ENCODE assay signal across 9 cellular contexts in the genomic region with DNA sequence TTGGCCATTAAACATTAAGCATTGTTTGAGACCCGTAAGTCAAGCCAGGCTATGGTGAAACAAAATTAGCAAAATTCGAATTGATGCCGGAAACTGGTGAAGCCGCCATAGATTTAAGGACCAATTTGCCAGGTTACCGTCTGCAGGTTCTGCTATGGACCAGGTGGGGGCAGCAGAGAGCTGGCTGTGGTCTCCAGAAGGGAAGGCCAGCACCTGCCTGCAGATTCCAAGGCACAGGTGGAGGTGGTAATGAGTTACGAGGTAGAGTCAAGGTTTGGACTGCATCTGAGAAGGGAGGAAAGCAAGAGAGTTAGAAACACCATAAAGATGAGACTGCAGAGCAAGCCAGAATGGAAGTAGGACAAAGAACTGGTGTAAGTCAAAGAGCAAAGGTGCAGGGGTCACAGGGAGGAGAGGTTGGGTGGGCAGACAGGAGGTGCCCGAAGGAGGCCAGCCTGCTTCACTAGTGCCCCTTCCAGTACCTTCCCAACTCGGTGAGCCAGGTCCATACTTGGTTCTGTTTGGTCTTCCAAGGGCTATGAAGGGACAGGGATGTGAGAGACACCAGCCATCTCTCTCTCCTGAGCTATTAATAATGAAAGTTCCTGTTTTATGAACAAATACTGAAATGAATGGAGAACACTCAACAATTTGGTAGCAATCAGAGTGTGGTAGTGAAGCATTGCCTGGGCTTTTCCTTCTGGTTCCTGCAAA.
DNase-seq lines count a peak whose midpoint lies in the region; ATAC-seq and FAIRE-seq lines count a peak whose summit lies in the region.
"Had no signal": no experiment of that assay in that cellular context is flagged by ENCODE, and none has a peak within 500 bp of the region (broad histone marks: within the 10 kb centered on the region; RNA-seq: fewer than 3 reads in every experiment).

No MANE protein-coding gene starts in this region.

- no peaks in the 10 kb centered on the region for H3K36me3 ChIP-seq in small intestine (ENCODE audit: control insufficient read depth in 2 of 2, insufficient read depth in 2 of 2, low read length in 2 of 2)

- DNase-seq in COLO668 (lab: John Stamatoyannopoulos, UW; ENCODE audit: unreplicated experiment) (peak; percentile 58), GM19239 (ENCODE audit: insufficient read length, low spot score) (peak; percentile 70), NOMO-1 treated with dmso at 0.1 percent for 144 hours (lab: John Stamatoyannopoulos, UW; ENCODE audit: unreplicated experiment) (peak; percentile 34), activated T-helper 1 cell treated with Interleukin-2 at 50 U/mL for 16 hours (ENCODE audit: low read depth) (peak; percentile 9), germinal center (ENCODE audit: low spot score) (peak; percentile 77), small intestine (peak; percentile 63), AG08395 (ENCODE audit: low spot score) (no peak)

- 24 to 42% (median 28%) methylated on average over 8 of the region's 8 CpGs for WGBS in small intestine, 3 donors

- peak; percentile 79 for ATAC-seq in HG03139 (IDR thresholded peaks at IDR 0.05; ENCODE audit: unreplicated experiment)

- no peak overlapping the region for H3K27ac ChIP-seq in small intestine (ENCODE audit: low read depth in 1 of 2, low read length in 1 of 2)
- H3K27ac ChIP-seq: SK-N-MC had no signal

- H3K9me3 ChIP-seq in small intestine (ENCODE audit: control insufficient read depth, low read depth) = no peaks in the 10 kb centered on the region

- peak; percentile 78 for FAIRE-seq in GM19239 (lab: Jason Lieb, UNC)
- FAIRE-seq in small intestine (lab: Jason Lieb, UNC) = no peak

- no peak overlapping the region for H3K4me3 ChIP-seq in small intestine (ENCODE audit: low read depth in 1 of 2, low read length in 2 of 2)
- H3K4me3 ChIP-seq: SK-N-MC had no signal

- no peaks in the 10 kb centered on the region for H3K4me1 ChIP-seq in small intestine (ENCODE audit: control insufficient read depth in 2 of 2, insufficient read depth in 1 of 2, low read depth in 1 of 2, low read length in 1 of 2)

- H3K27me3 ChIP-seq in small intestine (ENCODE audit: control insufficient read depth in 2 of 2, insufficient read depth in 2 of 2, low read length in 2 of 2) = no peaks in the 10 kb centered on the region
